Comparison of ENCODE assay signal across 11 cellular contexts in genomic region chr11:7520011-7520942, GRCh38. TPM values are rescaled to one million over a fixed set of nuclear protein-coding genes. Genes with fewer than 3 reads are reported as not detected.
A peak's percentile ranks its signal among the peaks of the same experiment; 100 is the strongest.
DNase-seq lines count a peak whose midpoint lies in the region; ATAC-seq and TF ChIP-seq lines count a peak whose summit lies in the region.
"Had no signal": no experiment of that assay in that cellular context is flagged by ENCODE, and none has a peak within 500 bp of the region (broad histone marks: within the 10 kb centered on the region; RNA-seq: fewer than 3 reads in every experiment).

No MANE protein-coding gene starts in this region.

- no peaks in the 10 kb centered on the region for H3K36me3 ChIP-seq in lower lobe of right lung

- peaks cover 37% of the 10 kb centered on the region for H3K4me1 ChIP-seq in lower lobe of right lung

- DNase-seq in lower lobe of right lung = no peak
- no peak for DNase-seq in dermis blood vessel endothelial cell
- no peak for DNase-seq in NCI-H146 (lab: John Stamatoyannopoulos, UW)
- DNase-seq in NCI-H146 treated with DMSO at 0.1 percent for 48 hours (lab: John Stamatoyannopoulos, UW; ENCODE audit: unreplicated experiment) = no peak
- no peak for DNase-seq in NOMO-1 treated with DMSO at 0.1 percent for 48 hours (lab: John Stamatoyannopoulos, UW; ENCODE audit: unreplicated experiment)
- DNase-seq: NCI-H187 had no signal

- intact Hi-C loops in lower lobe of right lung (cut with DNase I) = no loop called here

- no peaks in the 10 kb centered on the region for H3K9me3 ChIP-seq in lower lobe of right lung

- no peaks in the 10 kb centered on the region for H3K27me3 ChIP-seq in lower lobe of right lung (ENCODE audit: low read depth)

- no peak overlapping the region for H3K4me3 ChIP-seq in lower lobe of right lung

- TF ChIP-seq POLR2A in GM18505 (IDR thresholded peaks at IDR 0.05; ENCODE audit: borderline replicate concordance, extremely low read depth, insufficient read depth, insufficient read length) = peak; percentile 48

- H3K27ac ChIP-seq in lower lobe of right lung = peak overlapping the region; percentile 11
- H3K27ac ChIP-seq: epithelial cell of prostate had no signal

- TF ChIP-seq CTCF in lower lobe of right lung (IDR thresholded peaks at IDR 0.05) = no peak

- ATAC-seq in GM18505 (IDR thresholded peaks at IDR 0.05; ENCODE audit: unreplicated experiment) (peak; percentile 35), GM21381 (IDR thresholded peaks at IDR 0.05; ENCODE audit: unreplicated experiment) (peak; percentile 55), HG03378 (IDR thresholded peaks at IDR 0.05; ENCODE audit: unreplicated experiment) (peak; percentile 48), lower lobe of right lung (no peak)

RNA-seq across cellular contexts. Expression of gene PPFIBP2, which starts 6.5 kb away (rescaled TPM):
- total RNA-seq in lower lobe of right lung (24.1 TPM), dermis blood vessel endothelial cell (2.2 and 3.2 TPM in 2 replicates)

RNA-seq across cellular contexts. Expression of gene OLFML1, which starts 35.0 kb away (rescaled TPM):
- total RNA-seq in lower lobe of right lung (23.2 TPM), dermis blood vessel endothelial cell (0.65 TPM in 1 of 2 replicates, not detected in the other)
- total RNA-seq: myocyte had no signal

Comparison
In these comparisons a context has a peak if more than half of its experiments do, and no peak if none do; other contexts are left out.
1. ATAC-seq: peak in GM18505 (single experiment), GM21381 (single experiment) and HG03378 (single experiment); none in lower lobe of right lung (0 of 2).
2. RNA of gene OLFML1, which starts 35.0 kb away (total RNA-seq): 23.2 TPM in lower lobe of right lung (single experiment); 0.65 TPM in dermis blood vessel endothelial cell; every median in the first group is over 10 times any median in the second.